Comparison of ENCODE assay signal across 15 cellular contexts in the genomic region with DNA sequence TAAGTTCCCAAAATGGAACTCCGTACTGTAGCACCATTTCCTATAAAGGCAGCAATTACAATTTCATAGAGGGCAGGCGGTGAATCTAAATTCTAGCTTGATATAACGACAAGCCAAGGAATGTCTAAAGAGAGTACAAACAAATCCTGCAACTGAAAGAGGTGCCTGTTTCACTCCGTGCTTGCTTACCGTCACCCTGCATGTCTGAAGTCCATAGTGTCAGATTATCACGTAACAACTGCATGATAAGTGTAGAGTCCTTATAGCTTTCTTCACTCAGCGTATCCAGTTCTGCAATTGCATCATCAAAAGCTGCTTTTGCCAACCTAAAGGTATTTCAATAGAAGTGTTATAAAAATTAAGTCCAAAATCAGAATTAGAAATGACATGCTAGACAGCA. TPM values are rescaled to one million over a fixed set of nuclear protein-coding genes. Genes with fewer than 3 reads are reported as not detected.
DNase-seq lines count a peak whose midpoint lies in the region; ATAC-seq, FAIRE-seq and TF ChIP-seq lines count a peak whose summit lies in the region.
"Had no signal": no experiment of that assay in that cellular context is flagged by ENCODE, and none has a peak within 500 bp of the region (broad histone marks: within the 10 kb centered on the region; RNA-seq: fewer than 3 reads in every experiment).

No MANE protein-coding gene starts in this region.

- DNase-seq in GM12892 (ENCODE audit: insufficient read length) (no peak), K562 (ENCODE audit: extremely low read depth in 1 of 4, low spot score in 3 of 4) (no peak), trophoblast cell (no peak), suprapubic skin (ENCODE audit: low spot score in 2 of 2) (no peak), posterior vena cava (ENCODE audit: low spot score) (no peak), GM20000 (ENCODE audit: low spot score) (no peak)
- DNase-seq: Caco-2, DMS153, NCI-H1048, NCI-H146, NCI-H2081, NCI-H510A treated with DMSO at 0.1 percent for 48 hours, SIG-M5 had no signal

- H2BK5ac ChIP-seq in trophoblast cell (ENCODE audit: low read depth, low read length, poor library complexity): no peak overlapping the region

- no peaks in the 10 kb centered on the region for H3K27me3 Mint-ChIP-seq in IgD-negative memory B cell

- POLR2A ChIA-PET in K562 (lab: Yijun Ruan, JAX): interaction anchor here (2.0 kb wide), 1 partner anchor 12 kb away, joined by 6 read pairs; no protein-coding TSS in a partner anchor

- H4K12ac ChIP-seq in trophoblast cell (ENCODE audit: low read depth, low read length): no peak overlapping the region

- in situ Hi-C loops in K562 (cut with MboI): no loop called here

- no peak overlapping the region for H4K91ac ChIP-seq in trophoblast cell (ENCODE audit: low read depth, low read length)

- no peak for TF ChIP-seq POLR2A in GM12892 (IDR thresholded peaks at IDR 0.05; ENCODE audit: low read depth, low read length)
- TF ChIP-seq POLR2A in K562 (conservative IDR thresholded peaks at IDR 0.05): no peak
- TF ChIP-seq POLR2A in suprapubic skin (IDR thresholded peaks at IDR 0.05): no peak

- no peaks in the 10 kb centered on the region for H4K20me1 ChIP-seq in K562 (replicated peaks; ENCODE audit: control insufficient read depth, insufficient read depth, low read length)

- no peak overlapping the region for H2AK5ac ChIP-seq in trophoblast cell (ENCODE audit: low read length)

- CTCF ChIA-PET in K562 (lab: Yijun Ruan, JAX; ENCODE audit: low intra/inter-chr PET ratio): no interaction called here

- no peaks in the 10 kb centered on the region for H3K9me3 Mint-ChIP-seq in IgD-negative memory B cell

- TF ChIP-seq EP300 in K562 (IDR thresholded peaks at IDR 0.05; ENCODE audit: low read length) (no peak), suprapubic skin (IDR thresholded peaks at IDR 0.05) (no peak)

- no peaks in the 10 kb centered on the region for H3K9me3 ChIP-seq in K562 (replicated peaks; ENCODE audit: control insufficient read depth, insufficient read depth, low read depth, low read length)
- H3K9me3 ChIP-seq in trophoblast cell (ENCODE audit: insufficient read depth, low read depth, low read length): no peaks in the 10 kb centered on the region
- H3K9me3 ChIP-seq in suprapubic skin: no peaks in the 10 kb centered on the region
- H3K9me3 ChIP-seq: Caco-2 had no signal

- H2BK12ac ChIP-seq in trophoblast cell (ENCODE audit: low read length): no peak overlapping the region

- H4K8ac ChIP-seq in trophoblast cell (ENCODE audit: low read depth, low read length): no peak overlapping the region

- no peaks in the 10 kb centered on the region for H3K9me1 ChIP-seq in K562 (ENCODE audit: control insufficient read depth, insufficient read depth, low read length)

- H3K9ac ChIP-seq in K562 (ENCODE audit: insufficient read depth in 1 of 2, low read depth in 2 of 2, low read length in 2 of 2) (no peak overlapping the region), trophoblast cell (ENCODE audit: low read length) (no peak overlapping the region)

- H3K79me2 ChIP-seq in K562 (ENCODE audit: control insufficient read depth, insufficient read depth, low read length) (peaks cover 50% of the 10 kb centered on the region), trophoblast cell (ENCODE audit: control insufficient read depth, insufficient read depth, low read length, poor library complexity) (peaks cover 1% of the 10 kb centered on the region)

- TF ChIP-seq RAD21 in K562 (CRISPR knock-in tag; conservative IDR thresholded peaks at IDR 0.05 in 1 of 2, IDR thresholded peaks at IDR 0.05 in 1 of 2): no peak

- FAIRE-seq in GM12892 (lab: Jason Lieb, UNC): peak; percentile 38
- no peak for FAIRE-seq in K562 (lab: Jason Lieb, UNC)
- FAIRE-seq: H1 had no signal

- H3K27ac Mint-ChIP-seq in IgD-negative memory B cell: peak overlapping the region; percentile 35 to 46 (median 43)

- WGBS in K562 (ENCODE audit: insufficient coverage, low coverage, missing lambda C conversion rate): 96% methylated on average over 7 of the region's 7 CpGs
- WGBS in trophoblast cell (ENCODE audit: extremely low coverage, insufficient coverage, insufficient read length): no CpG with 5 or more reads among the region's 7 CpGs
- WGBS in suprapubic skin: 92% methylated on average over 7 of the region's 7 CpGs

- TSS peak; percentile 22 for BruUV-seq in K562 (replicated peaks; lab: Mats Ljungman, UMichigan)

- H2BK120ac ChIP-seq in trophoblast cell (ENCODE audit: insufficient read depth, low read length, poor library complexity): no peak overlapping the region

- peak overlapping the region; percentile 64 for H3K4ac ChIP-seq in trophoblast cell (ENCODE audit: low read depth, low read length)

- H3K14ac ChIP-seq in trophoblast cell (ENCODE audit: low read length): no peak overlapping the region

- TF ChIP-seq CTCF in K562 (IDR thresholded peaks at IDR 0.05 in 2 of 3, conservative IDR thresholded peaks at IDR 0.05 in 1 of 3; ENCODE audit: insufficient read depth in 2 of 3, low read depth in 1 of 3, low read length in 3 of 3): no peak
- no peak for TF ChIP-seq CTCF in suprapubic skin (IDR thresholded peaks at IDR 0.05)
- no peak for TF ChIP-seq CTCF in GM20000 (IDR thresholded peaks at IDR 0.05; ENCODE audit: extremely low read depth, missing control alignments)

- no peak overlapping the region for H3K4me3 ChIP-seq in K562
- H3K4me3 ChIP-seq in trophoblast cell (ENCODE audit: low read depth, low read length): no peak overlapping the region
- H3K4me3 ChIP-seq in suprapubic skin: no peak overlapping the region

- H3K79me1 ChIP-seq in trophoblast cell (ENCODE audit: low read length): no peaks in the 10 kb centered on the region

- H3K4me1 Mint-ChIP-seq in IgD-negative memory B cell: peaks cover 1 to 5% (median 2%) of the 10 kb centered on the region in 3 donors

- no peak for ATAC-seq in K562

- no peak overlapping the region for H3K23ac ChIP-seq in trophoblast cell (ENCODE audit: low read length)

- H3K27ac ChIP-seq in K562 (ENCODE audit: extremely low read depth, low read depth, low read length) (no peak overlapping the region), trophoblast cell (ENCODE audit: low read depth, low read length) (no peak overlapping the region), suprapubic skin (no peak overlapping the region)

- H3K4me2 ChIP-seq in K562 (ENCODE audit: insufficient read depth, low read length) (no peak overlapping the region), trophoblast cell (ENCODE audit: low read length) (no peak overlapping the region)

- H3K4me3 Mint-ChIP-seq in IgD-negative memory B cell: no peak overlapping the region

- no peak overlapping the region for H3K18ac ChIP-seq in trophoblast cell (ENCODE audit: low read length)

- peaks cover 4% of the 10 kb centered on the region for H3K36me3 Mint-ChIP-seq in IgD-negative memory B cell

- H3K27me3 ChIP-seq in K562 (ENCODE audit: control insufficient read depth in 2 of 2, insufficient read depth in 2 of 2, low read length in 2 of 2): no peaks in the 10 kb centered on the region
- no peaks in the 10 kb centered on the region for H3K27me3 ChIP-seq in trophoblast cell (ENCODE audit: insufficient read depth, low read length)
- no peaks in the 10 kb centered on the region for H3K27me3 ChIP-seq in suprapubic skin

- H3K36me3 ChIP-seq in K562 (ENCODE audit: control insufficient read depth, insufficient read depth, low read length) (peaks cover 77% of the 10 kb centered on the region), trophoblast cell (ENCODE audit: control insufficient read depth in 1 of 2, insufficient read depth in 2 of 2, low read length in 2 of 2) (peaks cover 54 to 57% of the 10 kb centered on the region in 2 experiments), suprapubic skin (peaks cover 82% of the 10 kb centered on the region)

- no peaks in the 10 kb centered on the region; a peak in 1 of 5 replicates for H3K4me1 ChIP-seq in K562 (replicated peaks in 1 of 2; ENCODE audit: control insufficient read depth in 2 of 2, insufficient read depth in 2 of 2, low read length in 2 of 2)
- no peaks in the 10 kb centered on the region for H3K4me1 ChIP-seq in trophoblast cell (ENCODE audit: control insufficient read depth in 1 of 2, insufficient read depth in 2 of 2, low read length in 2 of 2)
- no peaks in the 10 kb centered on the region for H3K4me1 ChIP-seq in suprapubic skin
- H3K4me1 ChIP-seq: Caco-2 had no signal

- intact Hi-C loops in K562 (cut with micrococcal nuclease) (no loop called here), posterior vena cava (cut with DNase I) (no loop called here)

- H2AFZ ChIP-seq in K562 (ENCODE audit: low read depth, low read length) (no peak overlapping the region), trophoblast cell (ENCODE audit: insufficient read depth, low read length, poor library complexity) (no peak overlapping the region)

RNA-seq across cellular contexts. Expression of a gene that starts 46.0 kb away (rescaled TPM):
- 375 TPM for polyA plus RNA-seq in GM12892 (2012; ENCODE audit: missing spikeins)
- polyA plus RNA-seq in IgD-negative memory B cell: 54.4 TPM
- total RNA-seq in K562 (2011; cell fraction: chromatin; rRNA removed; ENCODE audit: low replicate concordance): 89.4 and 152 TPM in 2 replicates
- total RNA-seq in K562 (2011; cell fraction: nucleolus; rRNA removed): 61.4 and 88.2 TPM in 2 replicates
- 127 and 150 TPM in 2 replicates for total RNA-seq in K562 (2011; cell fraction: nucleoplasm; rRNA removed)
- total RNA-seq in K562 (2014; rRNA removed): 234 and 310 TPM in 2 replicates
- total RNA-seq in K562 (2014; rRNA removed; fragmentation: Illumina TruSeq; extraction: Trizol): 184 and 193 TPM in 2 replicates
- total RNA-seq in K562 (2015; rRNA removed; fragmentation: Illumina TruSeq; extraction: Trizol): 224 TPM in 2 replicates
- 466 and 488 TPM in 2 replicates for total RNA-seq in K562 (2021)
- 480 and 622 TPM in 2 replicates for polyA plus RNA-seq in K562 (2011; rRNA removed)
- 198 and 388 TPM in 2 replicates for polyA plus RNA-seq in K562 (2011; cell fraction: cytosol; rRNA removed)
- 77.5 and 131 TPM in 2 replicates for polyA plus RNA-seq in K562 (2011; cell fraction: nucleus; rRNA removed)
- 300 and 685 TPM in 2 replicates for polyA plus RNA-seq in K562 (2012)
- 402 and 448 TPM in 2 replicates for polyA plus RNA-seq in K562 (2014; fragmentation: Illumina TruSeq; extraction: Trizol)
- polyA plus RNA-seq in K562 (2014; fragmentation: Nextera tagmentation; extraction: Ambion mirVana): 100 to 1,000 TPM; 323 to 513 TPM
- 576 and 727 TPM in 2 replicates for polyA plus RNA-seq in K562 (2014; rRNA removed)
- 684 and 865 TPM in 2 replicates for polyA minus RNA-seq in K562 (2011; rRNA and poly(A)+ RNA removed)
- polyA minus RNA-seq in K562 (2011; cell fraction: cytosol; rRNA and poly(A)+ RNA removed): 251 and 367 TPM in 2 replicates
- 34.3 and 69.4 TPM in 2 replicates for polyA minus RNA-seq in K562 (2011; cell fraction: nucleus; rRNA and poly(A)+ RNA removed)
- 619 and 645 TPM in 2 replicates for polyA plus RNA-seq in trophoblast cell (2013)
- 100 to 1,000 TPM; 467 to 572 (median 520) TPM for total RNA-seq in suprapubic skin
- total RNA-seq in posterior vena cava: 100 to 1,000 TPM; 274 to 306 TPM
